Comparison of ENCODE assay signal across 1 cellular context in genomic region chr16:85326113-85326793, GRCh38.
TF ChIP-seq lines count a peak whose summit lies in the region.

No MANE protein-coding gene starts in this region.

TF ChIP-seq in GM23338, 12 proteins besides CTCF, POLR2A, EP300 and RAD21 (continued from another document):
- TF ChIP-seq REST (IDR thresholded peaks at IDR 0.05; ENCODE audit: unreplicated experiment): no peak
